33 cellular contexts compared by ENCODE assay signal in genomic region chr17:15777717-15778116, GRCh38. TPM values are rescaled to one million over a fixed set of nuclear protein-coding genes. Genes with fewer than 3 reads are reported as not detected.
A peak's percentile ranks its signal among the peaks of the same experiment; 100 is the strongest.
DNase-seq lines count a peak whose midpoint lies in the region; ATAC-seq lines count a peak whose summit lies in the region.
"Had no signal": no experiment of that assay in that cellular context is flagged by ENCODE, and none has a peak within 500 bp of the region (broad histone marks: within the 10 kb centered on the region; RNA-seq: fewer than 3 reads in every experiment).

No MANE protein-coding gene starts in this region.

- DNase-seq in activated CD4-positive, alpha-beta T cell treated with anti-CD3 and anti-CD28 coated beads for 36 hours, result peak; percentile 13
- no peak for DNase-seq in activated CD4-positive, alpha-beta T cell treated with anti-CD3 and anti-CD28 coated beads, Interleukin-2, amount 50 U/mL, for 48 hours
- DNase-seq in activated naive CD4-positive, alpha-beta T cell treated with anti-CD3 and anti-CD28 coated beads, Interleukin-2, amount 50 U/mL, for 72 hours (ENCODE audit: low spot score in 2 of 2), result no peak
- no peak for DNase-seq in activated naive CD4-positive, alpha-beta T cell treated with Interleukin-2 at 50 U/mL for 16 hours
- no peak for DNase-seq in activated naive CD8-positive, alpha-beta T cell treated with anti-CD3 and anti-CD28 coated beads for 36 hours
- DNase-seq in activated naive CD8-positive, alpha-beta T cell treated with anti-CD3 and anti-CD28 coated beads, Interleukin-2, amount 50 U/mL, for 24 hours, result no peak
- DNase-seq: 8988T; ACHN; AML-193; BE2C; C1 segment of cervical spinal cord; Caco-2; Calu3; CD4-positive, alpha-beta memory T cell; CD4-positive, alpha-beta T cell; CD4-positive, CD25-positive, alpha-beta regulatory T cell; CD8-positive, alpha-beta memory T cell; CD8-positive, alpha-beta T cell; COR-L47; DMS 273 treated with DMSO at 0.1 percent for 48 hours; DMS153; DMS53; DMS79; DMS79 treated with DMSO at 0.1 percent for 48 hours; DND-41; EL had no signal

- no peak for ATAC-seq in activated CD4-positive, alpha-beta T cell treated with anti-CD3 and anti-CD28 coated beads for 36 hours
- ATAC-seq in activated naive CD4-positive, alpha-beta T cell treated with anti-CD3 and anti-CD28 coated beads, Interleukin-2, amount 50 U/mL, for 72 hours, result peak; percentile 26 to 73
- ATAC-seq in activated naive CD8-positive, alpha-beta T cell treated with anti-CD3 and anti-CD28 coated beads, Interleukin-2, amount 50 U/mL, for 24 hours, result no peak
- ATAC-seq in activated T-helper 17 cell treated with anti-CD3 and anti-CD28 coated beads, Interleukin-2, amount 50 U/mL, for 72 hours (replicated peaks), result peak; percentile 54
- no peak for ATAC-seq in HG03521 (IDR thresholded peaks at IDR 0.05; ENCODE audit: unreplicated experiment)
- ATAC-seq: A549; CD8-positive, alpha-beta T cell had no signal

- peaks cover 27% of the 10 kb centered on the region for H3K9me3 Mint-ChIP-seq in activated CD4-positive, alpha-beta T cell treated with anti-CD3 and anti-CD28 coated beads for 36 hours (ENCODE audit: low read depth)
- H3K9me3 Mint-ChIP-seq in activated naive CD4-positive, alpha-beta T cell treated with anti-CD3 and anti-CD28 coated beads, Interleukin-2, amount 50 U/mL, for 72 hours, result peaks cover 30 to 35% of the 10 kb centered on the region in 2 donors
- peaks cover 23% of the 10 kb centered on the region for H3K9me3 Mint-ChIP-seq in activated naive CD8-positive, alpha-beta T cell treated with anti-CD3 and anti-CD28 coated beads for 36 hours
- H3K9me3 Mint-ChIP-seq in activated naive CD8-positive, alpha-beta T cell treated with anti-CD3 and anti-CD28 coated beads, Interleukin-2, amount 50 U/mL, for 24 hours, result peaks cover 38% of the 10 kb centered on the region
- peaks cover 6% of the 10 kb centered on the region for H3K9me3 Mint-ChIP-seq in activated T-helper 17 cell treated with anti-CD3 and anti-CD28 coated beads, Interleukin-2, amount 50 U/mL, for 72 hours

- H3K4me3 Mint-ChIP-seq in activated CD4-positive, alpha-beta T cell treated with anti-CD3 and anti-CD28 coated beads for 36 hours, result no peak overlapping the region
- H3K4me3 Mint-ChIP-seq in activated naive CD8-positive, alpha-beta T cell treated with anti-CD3 and anti-CD28 coated beads for 36 hours, result no peak overlapping the region
- no peak overlapping the region for H3K4me3 Mint-ChIP-seq in activated naive CD8-positive, alpha-beta T cell treated with anti-CD3 and anti-CD28 coated beads, Interleukin-2, amount 50 U/mL, for 24 hours
- H3K4me3 Mint-ChIP-seq in activated T-helper 17 cell treated with anti-CD3 and anti-CD28 coated beads, Interleukin-2, amount 50 U/mL, for 72 hours, result no peak overlapping the region
- H3K4me3 Mint-ChIP-seq: B cell; CD14-positive monocyte; CD4-positive, alpha-beta memory T cell; CD4-positive, alpha-beta T cell; CD4-positive, CD25-positive, alpha-beta regulatory T cell; CD8-positive, alpha-beta memory T cell; CD8-positive, alpha-beta T cell had no signal

- peaks cover 10% of the 10 kb centered on the region for H3K36me3 Mint-ChIP-seq in activated CD4-positive, alpha-beta T cell treated with anti-CD3 and anti-CD28 coated beads for 36 hours (ENCODE audit: low read depth)
- H3K36me3 Mint-ChIP-seq in activated naive CD4-positive, alpha-beta T cell treated with anti-CD3 and anti-CD28 coated beads, Interleukin-2, amount 50 U/mL, for 72 hours, result peaks cover 10 to 37% of the 10 kb centered on the region in 2 donors
- peaks cover 4% of the 10 kb centered on the region for H3K36me3 Mint-ChIP-seq in activated naive CD8-positive, alpha-beta T cell treated with anti-CD3 and anti-CD28 coated beads for 36 hours
- peaks cover 12% of the 10 kb centered on the region for H3K36me3 Mint-ChIP-seq in activated naive CD8-positive, alpha-beta T cell treated with anti-CD3 and anti-CD28 coated beads, Interleukin-2, amount 50 U/mL, for 24 hours (ENCODE audit: low read depth)
- H3K36me3 Mint-ChIP-seq in activated T-helper 17 cell treated with anti-CD3 and anti-CD28 coated beads, Interleukin-2, amount 50 U/mL, for 72 hours (ENCODE audit: low read depth), result no peaks in the 10 kb centered on the region
- H3K36me3 Mint-ChIP-seq: CD14-positive monocyte; CD4-positive, CD25-positive, alpha-beta regulatory T cell; CD8-positive, alpha-beta T cell had no signal

- H3K27me3 Mint-ChIP-seq in activated CD4-positive, alpha-beta T cell treated with anti-CD3 and anti-CD28 coated beads for 36 hours, result peaks cover 31% of the 10 kb centered on the region
- peaks cover 46% of the 10 kb centered on the region for H3K27me3 Mint-ChIP-seq in activated naive CD8-positive, alpha-beta T cell treated with anti-CD3 and anti-CD28 coated beads for 36 hours
- peaks cover 23% of the 10 kb centered on the region for H3K27me3 Mint-ChIP-seq in activated naive CD8-positive, alpha-beta T cell treated with anti-CD3 and anti-CD28 coated beads, Interleukin-2, amount 50 U/mL, for 24 hours
- H3K27me3 Mint-ChIP-seq in activated T-helper 17 cell treated with anti-CD3 and anti-CD28 coated beads, Interleukin-2, amount 50 U/mL, for 72 hours, result peaks cover 26% of the 10 kb centered on the region

- intact Hi-C loops in activated CD4-positive, alpha-beta T cell treated with anti-CD3 and anti-CD28 coated beads for 36 hours (cut with DNase I, micrococcal nuclease), result no loop called here

- CTCF ChIA-PET in activated CD4-positive, alpha-beta T cell treated with anti-CD3 and anti-CD28 coated beads for 36 hours (lab: Charles Lee), result no interaction called here

- H3K4me1 Mint-ChIP-seq in activated CD4-positive, alpha-beta T cell treated with anti-CD3 and anti-CD28 coated beads for 36 hours, result peaks cover 2% of the 10 kb centered on the region
- peaks cover 2% of the 10 kb centered on the region for H3K4me1 Mint-ChIP-seq in activated naive CD8-positive, alpha-beta T cell treated with anti-CD3 and anti-CD28 coated beads for 36 hours
- H3K4me1 Mint-ChIP-seq in activated naive CD8-positive, alpha-beta T cell treated with anti-CD3 and anti-CD28 coated beads, Interleukin-2, amount 50 U/mL, for 24 hours, result no peaks in the 10 kb centered on the region
- no peaks in the 10 kb centered on the region for H3K4me1 Mint-ChIP-seq in activated T-helper 17 cell treated with anti-CD3 and anti-CD28 coated beads, Interleukin-2, amount 50 U/mL, for 72 hours
- H3K4me1 Mint-ChIP-seq: B cell; CD14-positive monocyte; CD4-positive, alpha-beta memory T cell; CD8-positive, alpha-beta memory T cell had no signal

- H3K27ac Mint-ChIP-seq in activated CD4-positive, alpha-beta T cell treated with anti-CD3 and anti-CD28 coated beads for 36 hours, result no peak overlapping the region
- no peak overlapping the region for H3K27ac Mint-ChIP-seq in activated naive CD4-positive, alpha-beta T cell treated with anti-CD3 and anti-CD28 coated beads, Interleukin-2, amount 50 U/mL, for 72 hours
- H3K27ac Mint-ChIP-seq in activated naive CD8-positive, alpha-beta T cell treated with anti-CD3 and anti-CD28 coated beads for 36 hours, result peak overlapping the region; percentile 1
- H3K27ac Mint-ChIP-seq in activated naive CD8-positive, alpha-beta T cell treated with anti-CD3 and anti-CD28 coated beads, Interleukin-2, amount 50 U/mL, for 24 hours, result no peak overlapping the region
- H3K27ac Mint-ChIP-seq in activated T-helper 17 cell treated with anti-CD3 and anti-CD28 coated beads, Interleukin-2, amount 50 U/mL, for 72 hours, result no peak overlapping the region
- H3K27ac Mint-ChIP-seq: B cell; CD4-positive, alpha-beta memory T cell; CD4-positive, alpha-beta T cell; CD4-positive, CD25-positive, alpha-beta regulatory T cell; CD8-positive, alpha-beta memory T cell; CD8-positive, alpha-beta T cell had no signal

- POLR2A ChIA-PET in activated CD4-positive, alpha-beta T cell treated with anti-CD3 and anti-CD28 coated beads for 36 hours (lab: Charles Lee), result no interaction called here

RNA-seq across cellular contexts. Expression of gene TBC1D26, which starts 45.6 kb away (rescaled TPM):
- total RNA-seq in activated CD4-positive, alpha-beta T cell treated with anti-CD3 and anti-CD28 coated beads for 36 hours, result under 1 TPM; 0.30 to 0.34 TPM
- total RNA-seq in activated naive CD4-positive, alpha-beta T cell treated with anti-CD3 and anti-CD28 coated beads, Interleukin-2, amount 50 U/mL, for 72 hours, result 1 to 10 TPM in 1 of 2 donors, under 1 TPM in 1; 0.78 to 1.0 TPM
- under 1 TPM; 0.16 to 0.45 TPM for total RNA-seq in activated naive CD8-positive, alpha-beta T cell treated with anti-CD3 and anti-CD28 coated beads for 36 hours
- 1 to 10 TPM in 1 of 2 donors, not detected in 1; 1.5 TPM for total RNA-seq in activated T-helper 17 cell treated with anti-CD3 and anti-CD28 coated beads, Interleukin-2, amount 50 U/mL, for 72 hours
- total RNA-seq: A172; B cell; Caco-2; CD4-positive, alpha-beta T cell; Daoy had no signal

Comparison
In these comparisons a context has a peak if more than half of its experiments do, and no peak if none do; other contexts are left out.
1. ATAC-seq: peak in activated naive CD4-positive, alpha-beta T cell treated with anti-CD3 and anti-CD28 coated beads, Interleukin-2, amount 50 U/mL, for 72 hours (2 of 2) and activated T-helper 17 cell treated with anti-CD3 and anti-CD28 coated beads, Interleukin-2, amount 50 U/mL, for 72 hours (single experiment); none in activated CD4-positive, alpha-beta T cell treated with anti-CD3 and anti-CD28 coated beads for 36 hours (single experiment), activated naive CD8-positive, alpha-beta T cell treated with anti-CD3 and anti-CD28 coated beads, Interleukin-2, amount 50 U/mL, for 24 hours (single experiment) and HG03521 (single experiment).